Comparison of ENCODE assay signal across 20 cellular contexts in genomic region chr2:16408331-16409005, GRCh38.
"Had no signal": no experiment of that assay in that cellular context is flagged by ENCODE, and none has a peak within 500 bp of the region (broad histone marks: within the 10 kb centered on the region; RNA-seq: fewer than 3 reads in every experiment).

No MANE protein-coding gene starts in this region.

- H3K4me1 Mint-ChIP-seq: activated CD4-positive, alpha-beta memory T cell treated with anti-CD3 and anti-CD28 coated beads, Interleukin-2, amount 10 ng/mL, durations not matched to agents 7 days and 5 days; activated CD4-positive, alpha-beta T cell treated with anti-CD3 and anti-CD28 coated beads, Interleukin-2, amount 10 ng/mL, durations not matched to agents 24 days and 14 days; natural killer cell had no signal

- DNase-seq: activated CD4-positive, alpha-beta memory T cell treated with anti-CD3 and anti-CD28 coated beads, Interleukin-2, amount 10 ng/mL, durations not matched to agents 7 days and 5 days; activated CD4-positive, alpha-beta T cell treated with anti-CD3 and anti-CD28 coated beads, Interleukin-2, amount 10 ng/mL, durations not matched to agents 24 days and 14 days; activated effector memory CD4-positive, alpha-beta T cell treated with Interleukin-2 at 50 U/mL for 16 hours; activated naive CD4-positive, alpha-beta T cell treated with anti-CD3 and anti-CD28 coated beads for 36 hours; activated T-cell treated with anti-CD3 and anti-CD28 coated beads, Interleukin-2, amount 50 U/mL, for 72 hours; amygdala; heart left ventricle; natural killer cell; pancreas; stimulated activated CD4-positive, alpha-beta T cell treated with anti-CD3 and anti-CD28 coated beads, Interleukin-15, amount 100 ng/mL, for 24 hours; stimulated activated CD4-positive, alpha-beta T cell treated with anti-CD3 and anti-CD28 coated beads, Interleukin-4, amount 100 ng/mL, for 1 hour; stimulated activated naive CD4-positive, alpha-beta T cell; uterus had no signal

- H3K4me3 ChIP-seq: heart left ventricle, lung, pancreas, smooth muscle cell, thoracic aorta, uterus had no signal

- H3K36me3 Mint-ChIP-seq: brain, natural killer cell had no signal

- ATAC-seq: activated CD4-positive, CD25-positive, alpha-beta regulatory T cell treated with anti-CD3 and anti-CD28 coated beads, Interleukin-2, amount 50 U/mL, for 24 hours; activated T-cell treated with anti-CD3 and anti-CD28 coated beads, Interleukin-2, amount 50 U/mL, for 72 hours; natural killer cell; sciatic nerve had no signal

- H3K4me1 ChIP-seq: pancreas, uterus had no signal

- H3K36me3 ChIP-seq: heart left ventricle, pancreas, thoracic aorta, uterus had no signal

- H3K27me3 Mint-ChIP-seq: activated CD4-positive, alpha-beta memory T cell treated with anti-CD3 and anti-CD28 coated beads, Interleukin-2, amount 10 ng/mL, durations not matched to agents 7 days and 5 days; activated CD4-positive, alpha-beta T cell treated with anti-CD3 and anti-CD28 coated beads, Interleukin-2, amount 10 ng/mL, durations not matched to agents 24 days and 14 days had no signal

- H3K27ac Mint-ChIP-seq: activated CD4-positive, alpha-beta memory T cell treated with anti-CD3 and anti-CD28 coated beads, Interleukin-2, amount 10 ng/mL, durations not matched to agents 7 days and 5 days; activated CD4-positive, alpha-beta T cell treated with anti-CD3 and anti-CD28 coated beads, Interleukin-2, amount 10 ng/mL, durations not matched to agents 24 days and 14 days; activated naive CD4-positive, alpha-beta T cell treated with anti-CD3 and anti-CD28 coated beads for 36 hours; activated T-cell treated with anti-CD3 and anti-CD28 coated beads, Interleukin-2, amount 50 U/mL, for 72 hours; natural killer cell had no signal

- H3K9me3 ChIP-seq: heart left ventricle, pancreas, thoracic aorta, uterus had no signal

- H3K9me3 Mint-ChIP-seq: activated CD4-positive, alpha-beta memory T cell treated with anti-CD3 and anti-CD28 coated beads, Interleukin-2, amount 10 ng/mL, durations not matched to agents 7 days and 5 days; activated CD4-positive, alpha-beta T cell treated with anti-CD3 and anti-CD28 coated beads, Interleukin-2, amount 10 ng/mL, durations not matched to agents 24 days and 14 days had no signal

- FAIRE-seq: keratinocyte, pancreas had no signal

- H3K27me3 ChIP-seq: pancreas, uterus had no signal

- H3K27ac ChIP-seq: pancreas, thoracic aorta, uterus had no signal

- H3K4me2 ChIP-seq: smooth muscle cell had no signal

- H3K4me3 Mint-ChIP-seq: activated CD4-positive, alpha-beta memory T cell treated with anti-CD3 and anti-CD28 coated beads, Interleukin-2, amount 10 ng/mL, durations not matched to agents 7 days and 5 days; activated CD4-positive, alpha-beta T cell treated with anti-CD3 and anti-CD28 coated beads, Interleukin-2, amount 10 ng/mL, durations not matched to agents 24 days and 14 days; activated naive CD4-positive, alpha-beta T cell treated with anti-CD3 and anti-CD28 coated beads for 36 hours; activated T-cell treated with anti-CD3 and anti-CD28 coated beads, Interleukin-2, amount 50 U/mL, for 72 hours; brain; natural killer cell had no signal
